ENCODE assay signal across 8 cellular contexts in genomic region chr19:42176990-42177685, GRCh38. TPM values are rescaled to one million over a fixed set of nuclear protein-coding genes. Genes with fewer than 3 reads are reported as not detected.
DNase-seq lines count a peak whose midpoint lies in the region; ATAC-seq lines count a peak whose summit lies in the region.

No MANE protein-coding gene starts in this region.

- no peaks in the 10 kb centered on the region for H3K9me3 Mint-ChIP-seq in activated CD4-positive, alpha-beta memory T cell treated with anti-CD3 and anti-CD28 coated beads, Interleukin-2, amount 10 ng/mL, durations not matched to agents 7 days and 5 days

- POLR2A ChIA-PET in activated CD4-positive, alpha-beta memory T cell treated with anti-CD3 and anti-CD28 coated beads, Interleukin-2, amount 10 ng/mL, durations not matched to agents 7 days and 5 days (lab: Charles Lee): interaction anchor here (1.0 to 3.6 kb wide), 12 partner anchors 9 to 138 kb away, joined by 3 to 22 read pairs (median 5); partner anchors contain the start of genes DEDD2, POU2F2 and ZNF526

- H3K4me1 Mint-ChIP-seq in activated CD4-positive, alpha-beta memory T cell treated with anti-CD3 and anti-CD28 coated beads, Interleukin-2, amount 10 ng/mL, durations not matched to agents 7 days and 5 days: peaks cover 19% of the 10 kb centered on the region

- CTCF ChIA-PET in activated CD4-positive, alpha-beta memory T cell treated with anti-CD3 and anti-CD28 coated beads, Interleukin-2, amount 10 ng/mL, durations not matched to agents 7 days and 5 days (lab: Charles Lee): interaction anchor here (1.0 to 2.7 kb wide), 15 partner anchors 8 to 119 kb away, joined by 3 to 17 read pairs (median 6); partner anchors contain the start of gene ZNF574

- H3K4me3 Mint-ChIP-seq in activated CD4-positive, alpha-beta memory T cell treated with anti-CD3 and anti-CD28 coated beads, Interleukin-2, amount 10 ng/mL, durations not matched to agents 7 days and 5 days: no peak overlapping the region

- peaks cover 30% of the 10 kb centered on the region for H3K27me3 Mint-ChIP-seq in activated CD4-positive, alpha-beta memory T cell treated with anti-CD3 and anti-CD28 coated beads, Interleukin-2, amount 10 ng/mL, durations not matched to agents 7 days and 5 days

- peaks cover 4% of the 10 kb centered on the region for H3K36me3 Mint-ChIP-seq in activated CD4-positive, alpha-beta memory T cell treated with anti-CD3 and anti-CD28 coated beads, Interleukin-2, amount 10 ng/mL, durations not matched to agents 7 days and 5 days (ENCODE audit: low read depth)

- ATAC-seq in HG02642 (IDR thresholded peaks at IDR 0.05; ENCODE audit: poor library complexity, unreplicated experiment) (peak; percentile 68), HG02763 (IDR thresholded peaks at IDR 0.05; ENCODE audit: unreplicated experiment) (no peak)

- peak; percentile 76 for DNase-seq in CD1c-positive myeloid dendritic cell (ENCODE audit: extremely low spot score)
- DNase-seq in NCI-H526 (lab: John Stamatoyannopoulos, UW): peak; percentile 82 to 96
- peak; percentile 81 for DNase-seq in activated CD4-positive, alpha-beta memory T cell treated with anti-CD3 and anti-CD28 coated beads, Interleukin-2, amount 10 ng/mL, durations not matched to agents 7 days and 5 days
- DNase-seq in effector CD4-positive, alpha-beta T cell: peak; percentile 69
- DNase-seq in medulla oblongata (ENCODE audit: extremely low spot score): peak; percentile 57
- peak in 2 of 3 experiments; percentile 50 to 78 for DNase-seq in stimulated activated CD4-positive, alpha-beta T cell treated with anti-CD3 and anti-CD28 coated beads, TNF-alpha, amount 100 ng/mL, for 24 hours (ENCODE audit: low read depth in 3 of 3)

- H3K27ac Mint-ChIP-seq in activated CD4-positive, alpha-beta memory T cell treated with anti-CD3 and anti-CD28 coated beads, Interleukin-2, amount 10 ng/mL, durations not matched to agents 7 days and 5 days: no peak overlapping the region

RNA-seq across cellular contexts. Expression of gene DEDD2, which starts 40.3 kb away (rescaled TPM):
- total RNA-seq in activated CD4-positive, alpha-beta memory T cell treated with anti-CD3 and anti-CD28 coated beads, Interleukin-2, amount 10 ng/mL, durations not matched to agents 7 days and 5 days: 10 to 100 TPM; 54.1 to 59.8 TPM

RNA-seq across cellular contexts. Expression of gene ZNF526, which starts 43.0 kb away (rescaled TPM):
- 10 to 100 TPM; 21.5 to 21.7 TPM for total RNA-seq in activated CD4-positive, alpha-beta memory T cell treated with anti-CD3 and anti-CD28 coated beads, Interleukin-2, amount 10 ng/mL, durations not matched to agents 7 days and 5 days

RNA-seq across cellular contexts. Expression of gene POU2F2, which starts 44.9 kb away (rescaled TPM):
- total RNA-seq in activated CD4-positive, alpha-beta memory T cell treated with anti-CD3 and anti-CD28 coated beads, Interleukin-2, amount 10 ng/mL, durations not matched to agents 7 days and 5 days: 10 to 100 TPM; 31.3 to 35.8 TPM
